ENCODE assay signal across 8 cellular contexts in the genomic region with DNA sequence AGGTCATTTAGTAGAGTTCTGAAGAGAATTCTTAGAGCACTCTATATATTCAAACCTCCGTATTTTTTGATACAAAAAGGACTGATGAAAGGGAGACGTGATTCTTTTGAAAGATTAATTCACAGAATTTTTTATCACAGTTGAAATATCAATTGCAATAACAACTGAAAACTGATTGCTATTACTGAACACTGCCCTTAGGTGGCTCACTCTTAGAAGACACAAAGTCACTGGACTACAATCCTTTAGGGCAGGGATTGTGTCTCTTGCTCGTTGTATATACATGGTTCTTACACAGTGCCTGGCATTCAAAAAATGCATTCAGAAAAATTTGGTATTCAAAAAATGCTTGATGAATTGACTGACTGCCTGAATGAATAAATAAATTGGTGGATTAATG. TPM values are rescaled to one million over a fixed set of nuclear protein-coding genes. Genes with fewer than 3 reads are reported as not detected.
DNase-seq lines count a peak whose midpoint lies in the region; ATAC-seq and TF ChIP-seq lines count a peak whose summit lies in the region.

No MANE protein-coding gene starts in this region.

- TF ChIP-seq CTCF in Loucy (conservative IDR thresholded peaks at IDR 0.05; ENCODE audit: low read length) (peak; percentile 79), kidney epithelial cell (IDR thresholded peaks at IDR 0.05; ENCODE audit: insufficient read depth, low read length, poor library complexity, severe bottlenecking) (peak; percentile 54)

- no peaks in the 10 kb centered on the region for H3K9me2 ChIP-seq in Loucy (replicated peaks; ENCODE audit: low read depth, low read length)

- peak overlapping the region; percentile 74 for H2AFZ ChIP-seq in Loucy (ENCODE audit: low read length)

- H3F3A ChIP-seq in Loucy (ENCODE audit: low read depth), result no peaks in the 10 kb centered on the region

- no peak overlapping the region for H3K4me3 ChIP-seq in Loucy (ENCODE audit: low read length, poor library complexity, severe bottlenecking)
- H3K4me3 ChIP-seq in adipocyte (ENCODE audit: low read length), result no peak overlapping the region
- no peak overlapping the region for H3K4me3 ChIP-seq in kidney epithelial cell (ENCODE audit: low read depth, low read length)

- H3K79me2 ChIP-seq in Loucy (ENCODE audit: insufficient read depth, low read length), result no peaks in the 10 kb centered on the region

- H3K9me3 ChIP-seq in Loucy (ENCODE audit: insufficient read depth, low read depth, low read length) (no peaks in the 10 kb centered on the region), adipocyte (ENCODE audit: control insufficient read depth, low read length) (no peaks in the 10 kb centered on the region)

- ATAC-seq in GM21381 (IDR thresholded peaks at IDR 0.05; ENCODE audit: unreplicated experiment) (peak; percentile 60), HG03108 (IDR thresholded peaks at IDR 0.05; ENCODE audit: unreplicated experiment) (no peak)

- H3K27me3 ChIP-seq in Loucy (ENCODE audit: insufficient read depth, low read length, poor library complexity, severe bottlenecking) (no peaks in the 10 kb centered on the region), adipocyte (replicated peaks; ENCODE audit: control insufficient read depth, insufficient read depth, low read length) (no peaks in the 10 kb centered on the region), kidney epithelial cell (ENCODE audit: control insufficient read depth, insufficient read depth, low read length) (no peaks in the 10 kb centered on the region)

- H3K4me2 ChIP-seq in Loucy (ENCODE audit: low read depth, low read length, poor library complexity, severe bottlenecking), result peak overlapping the region; percentile 32

- peak; percentile 61 for DNase-seq in ELR (ENCODE audit: low read depth)
- DNase-seq in adipocyte (ENCODE audit: low read depth), result peak; percentile 70
- DNase-seq in kidney epithelial cell (ENCODE audit: low read depth), result no peak
- no peak for DNase-seq in NK-92 (lab: John Stamatoyannopoulos, UW; ENCODE audit: unreplicated experiment)
- DNase-seq in activated T-cell treated with anti-CD3 and anti-CD28 coated beads for 4 hours, result no peak

- no peaks in the 10 kb centered on the region for H4K20me1 ChIP-seq in Loucy (ENCODE audit: insufficient read depth, low read length, poor library complexity, severe bottlenecking)

- no peaks in the 10 kb centered on the region for H3K36me3 ChIP-seq in Loucy (ENCODE audit: insufficient read depth, low read length)
- H3K36me3 ChIP-seq in adipocyte (ENCODE audit: control insufficient read depth, insufficient read depth, low read length, severe bottlenecking), result no peaks in the 10 kb centered on the region
- H3K36me3 ChIP-seq in kidney epithelial cell (ENCODE audit: control insufficient read depth, insufficient read depth, low read length), result no peaks in the 10 kb centered on the region

- H3K9ac ChIP-seq in Loucy (ENCODE audit: low read depth, low read length, poor library complexity, severe bottlenecking) (no peak overlapping the region), adipocyte (ENCODE audit: low read length) (no peak overlapping the region)

- H3K4me1 ChIP-seq in Loucy (ENCODE audit: insufficient read depth, low read length, poor library complexity, severe bottlenecking) (peaks cover 25% of the 10 kb centered on the region), adipocyte (ENCODE audit: control insufficient read depth, insufficient read depth, low read length) (peaks cover 56% of the 10 kb centered on the region)

RNA-seq across cellular contexts. Expression of gene CALHM6, which starts 17.1 kb away (rescaled TPM):
- total RNA-seq in kidney epithelial cell, result 0.75 and 4.8 TPM in 2 replicates

Comparison
In these comparisons a context has a peak if more than half of its experiments do, and no peak if none do; other contexts are left out.
1. DNase-seq: peak in ELR (single experiment) and adipocyte (single experiment); none in kidney epithelial cell (single experiment), NK-92 (single experiment) and activated T-cell treated with anti-CD3 and anti-CD28 coated beads for 4 hours (single experiment).